ENCODE assay signal across 25 cellular contexts in the genomic region with DNA sequence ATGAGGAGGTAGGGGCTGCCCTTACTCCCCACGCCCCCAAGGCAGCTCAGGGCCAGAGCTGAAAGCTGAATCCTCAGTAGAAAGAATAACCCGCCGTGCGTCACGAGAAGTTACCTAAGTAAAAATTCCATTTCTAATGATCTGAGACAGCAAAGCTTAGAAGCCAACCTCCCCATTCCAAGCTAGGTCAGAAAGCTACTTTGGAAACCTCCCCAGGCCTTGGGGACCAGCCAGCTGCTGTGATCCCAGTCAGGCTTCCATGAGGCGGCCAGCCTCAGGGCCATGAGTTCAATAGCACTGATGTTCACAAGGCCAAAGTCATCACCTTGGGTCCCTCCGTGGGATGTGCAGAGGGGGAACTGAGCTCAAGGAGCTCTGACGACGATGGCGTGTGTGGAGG. TPM values are rescaled to one million over a fixed set of nuclear protein-coding genes. Genes with fewer than 3 reads are reported as not detected.
DNase-seq lines count a peak whose midpoint lies in the region; FAIRE-seq and TF ChIP-seq lines count a peak whose summit lies in the region.
"Had no signal": no experiment of that assay in that cellular context is flagged by ENCODE, and none has a peak within 500 bp of the region (broad histone marks: within the 10 kb centered on the region; RNA-seq: fewer than 3 reads in every experiment).

No MANE protein-coding gene starts in this region.

- H3K4me1 ChIP-seq in muscle layer of duodenum (ENCODE audit: control insufficient read depth in 1 of 2, insufficient read depth in 2 of 2, low read length in 2 of 2) (peaks cover 0 to 52% of the 10 kb centered on the region in 2 donors), stomach smooth muscle (ENCODE audit: control insufficient read depth, insufficient read depth, low read length) (peaks cover 71% of the 10 kb centered on the region)
- H3K4me1 ChIP-seq: upper lobe of right lung had no signal

- H3K9me3 ChIP-seq in muscle layer of duodenum (ENCODE audit: control insufficient read depth in 1 of 2, low read length in 2 of 2) = no peaks in the 10 kb centered on the region
- no peaks in the 10 kb centered on the region for H3K9me3 ChIP-seq in stomach smooth muscle (ENCODE audit: control insufficient read depth in 2 of 2, low read length in 2 of 2)
- H3K9me3 ChIP-seq: ascending aorta, heart left ventricle, SK-N-SH, upper lobe of right lung had no signal

- no peaks in the 10 kb centered on the region for H3K36me3 Mint-ChIP-seq in type B pancreatic cell
- H3K36me3 Mint-ChIP-seq: mesothelial cell of epicardium had no signal

- no peak overlapping the region for H3K27ac Mint-ChIP-seq in type B pancreatic cell
- H3K27ac Mint-ChIP-seq: mesothelial cell of epicardium had no signal

- H3K27ac ChIP-seq in muscle layer of duodenum (ENCODE audit: low read length) (peak overlapping the region; percentile 43), stomach smooth muscle (ENCODE audit: low read length) (peak overlapping the region; percentile 90)
- H3K27ac ChIP-seq: ascending aorta, upper lobe of right lung had no signal

- DNase-seq in GM03348 (ENCODE audit: low spot score) (peak; percentile 37), type B pancreatic cell (ENCODE audit: extremely low spot score, unreplicated experiment) (no peak), NOMO-1 (lab: John Stamatoyannopoulos, UW; ENCODE audit: unreplicated experiment in 2 of 2) (no peak)
- no peak for DNase-seq in activated CD4-positive, alpha-beta T cell treated with anti-CD3 and anti-CD28 coated beads for 1 hour
- DNase-seq: activated CD4-positive, alpha-beta T cell treated with anti-CD3 and anti-CD28 coated beads for 48 hours; activated naive CD4-positive, alpha-beta T cell treated with anti-CD3 and anti-CD28 coated beads, Interleukin-2, amount 50 U/mL, for 16 hours; activated T-cell treated with anti-CD3 and anti-CD28 coated beads, Interleukin-2, amount 50 U/mL, for 48 hours; caudate nucleus; dermis blood vessel endothelial cell; heart left ventricle; left colon; NCI-H1092 treated with DMSO at 0.1 percent for 48 hours; NCI-H1930; NCI-H2227 treated with DMSO at 0.1 percent for 48 hours; nephron progenitor cell; posterior cingulate gyrus; SK-N-SH; T-helper 2 cell; upper lobe of right lung had no signal

- no peak for TF ChIP-seq CTCF in type B pancreatic cell (conservative IDR thresholded peaks at IDR 0.05)

- no peak overlapping the region for H3K4me3 Mint-ChIP-seq in type B pancreatic cell
- H3K4me3 Mint-ChIP-seq: mesothelial cell of epicardium, nephron progenitor cell had no signal

- H3K27me3 ChIP-seq in muscle layer of duodenum (ENCODE audit: low read depth, low read length) (no peaks in the 10 kb centered on the region), stomach smooth muscle (ENCODE audit: control insufficient read depth in 1 of 2, insufficient read depth in 2 of 2, low read length in 2 of 2) (no peaks in the 10 kb centered on the region)
- H3K27me3 ChIP-seq: ascending aorta, heart left ventricle, upper lobe of right lung had no signal

- peaks cover 5% of the 10 kb centered on the region for H3K27me3 Mint-ChIP-seq in type B pancreatic cell

- H3K36me3 ChIP-seq in muscle layer of duodenum (ENCODE audit: control insufficient read depth in 1 of 2, insufficient read depth in 2 of 2, low read length in 2 of 2) (no peaks in the 10 kb centered on the region), stomach smooth muscle (ENCODE audit: control insufficient read depth in 2 of 2, insufficient read depth in 2 of 2, low read length in 2 of 2) (no peaks in the 10 kb centered on the region)
- H3K36me3 ChIP-seq: ascending aorta, heart left ventricle, upper lobe of right lung had no signal

- peak; percentile 18 for FAIRE-seq in endometrium (lab: Jason Lieb, UNC)
- FAIRE-seq: GM19239 had no signal

- no peaks in the 10 kb centered on the region for H3K9me3 Mint-ChIP-seq in type B pancreatic cell
- H3K9me3 Mint-ChIP-seq: mesothelial cell of epicardium, nephron progenitor cell had no signal

- H3K4me1 Mint-ChIP-seq in type B pancreatic cell (ENCODE audit: unreplicated experiment) = peaks cover 9% of the 10 kb centered on the region
- H3K4me1 Mint-ChIP-seq: mesothelial cell of epicardium had no signal

- peak overlapping the region; percentile 36 to 49 for H3K9ac ChIP-seq in stomach smooth muscle (ENCODE audit: low read length in 2 of 2)
- H3K9ac ChIP-seq: SK-N-SH had no signal

- no peak overlapping the region for H3K4me3 ChIP-seq in muscle layer of duodenum (ENCODE audit: low read depth in 1 of 2, low read length in 2 of 2)
- no peak overlapping the region for H3K4me3 ChIP-seq in stomach smooth muscle (ENCODE audit: low read length in 2 of 2)
- H3K4me3 ChIP-seq: ascending aorta, heart left ventricle, upper lobe of right lung had no signal

RNA-seq across cellular contexts. Expression of a gene that starts 6.9 kb away (rescaled TPM):
- total RNA-seq in type B pancreatic cell (ENCODE audit: low replicate concordance) = 2.3 and 2.8 TPM in 2 replicates
- total RNA-seq: dermis blood vessel endothelial cell had no signal
